1 cellular context compared by ENCODE assay signal in the genomic region with DNA sequence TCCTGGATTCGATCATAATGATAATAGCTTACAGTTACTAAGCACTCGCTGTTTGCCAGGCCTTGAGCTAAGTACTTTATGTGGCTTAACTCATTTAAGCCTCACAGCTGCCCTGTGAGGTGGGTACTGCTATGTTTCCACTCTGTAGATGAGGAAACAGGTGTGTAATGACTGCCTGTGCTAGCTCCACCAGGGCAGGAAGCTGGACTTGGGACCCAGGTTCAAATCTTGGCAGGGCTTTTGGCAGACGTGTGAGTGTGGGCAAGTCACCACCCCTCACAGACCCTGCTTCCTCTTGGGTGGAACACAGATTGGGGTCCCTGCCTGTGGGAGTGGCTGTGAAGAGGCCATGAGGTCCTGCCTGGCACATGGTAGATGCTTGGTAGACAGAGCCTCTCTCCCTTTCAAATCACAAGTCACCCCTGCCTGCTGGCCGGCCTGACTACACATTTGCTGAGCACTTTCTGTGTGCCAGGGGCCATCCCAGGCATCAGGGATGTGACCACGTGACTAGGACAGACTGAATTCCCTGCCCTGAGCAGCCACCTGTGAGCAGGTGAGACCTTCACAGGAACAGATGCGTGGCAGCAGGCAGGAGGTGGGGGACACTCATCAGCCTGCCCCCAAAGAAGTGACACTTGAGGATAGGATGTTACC.
TF ChIP-seq lines count a peak whose summit lies in the region.

No MANE protein-coding gene starts in this region.

TF ChIP-seq in endothelial cell of umbilical vein, 7 proteins besides CTCF, POLR2A, EP300 and RAD21:
- no peak for TF ChIP-seq EZH2 (IDR thresholded peaks at IDR 0.05; ENCODE audit: borderline replicate concordance, low read depth, low read length, severe bottlenecking)
- TF ChIP-seq GATA2 (IDR thresholded peaks at IDR 0.05; ENCODE audit: insufficient read depth, insufficient read length, low read depth, low read length) = no peak
- TF ChIP-seq MYC (IDR thresholded peaks at IDR 0.05; ENCODE audit: low read depth, low read length) = no peak
- no peak for TF ChIP-seq POLR2AphosphoS5 (IDR thresholded peaks at IDR 0.05; ENCODE audit: insufficient read depth, low read depth, low read length)
- no peak for TF ChIP-seq FOS (IDR thresholded peaks at IDR 0.05; ENCODE audit: borderline replicate concordance, insufficient read depth, low read length)
- no peak for TF ChIP-seq JUN (IDR thresholded peaks at IDR 0.05; ENCODE audit: borderline replicate concordance, insufficient read depth, insufficient read length, low read depth)
- TF ChIP-seq, protein P1, sequence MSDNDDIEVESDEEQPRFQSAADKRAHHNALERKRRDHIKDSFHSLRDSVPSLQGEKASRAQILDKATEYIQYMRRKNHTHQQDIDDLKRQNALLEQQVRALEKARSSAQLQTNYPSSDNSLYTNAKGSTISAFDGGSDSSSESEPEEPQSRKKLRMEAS (IDR thresholded peaks at IDR 0.05; ENCODE audit: insufficient read depth, insufficient read length) = no peak
